Comparison of ENCODE assay signal across 23 cellular contexts in genomic region chr2:96082211-96083063, GRCh38. TPM values are rescaled to one million over a fixed set of nuclear protein-coding genes. Genes with fewer than 3 reads are reported as not detected.
DNase-seq lines count a peak whose midpoint lies in the region; ATAC-seq and TF ChIP-seq lines count a peak whose summit lies in the region.
"Had no signal": no experiment of that assay in that cellular context is flagged by ENCODE, and none has a peak within 500 bp of the region (broad histone marks: within the 10 kb centered on the region; RNA-seq: fewer than 3 reads in every experiment).

No MANE protein-coding gene starts in this region.

- ATAC-seq in Right ventricle myocardium superior (ENCODE audit: poor library complexity): peak; percentile 56
- ATAC-seq in activated naive CD8-positive, alpha-beta T cell treated with anti-CD3 and anti-CD28 coated beads, Interleukin-2, amount 50 U/mL, for 24 hours: no peak
- ATAC-seq: activated T-cell treated with anti-CD3 and anti-CD28 coated beads, Interleukin-2, amount 50 U/mL, for 4 hours; stimulated activated memory B cell treated with anti-CD40 and anti-IgM and Interleukin-4, amounts not matched to agents 10 μg/mL and 1 μg/mL and 100 μg/mL, for 72 hours had no signal

- H3K9me3 Mint-ChIP-seq in CD14-positive monocyte (peaks cover 0 to 4% (median 2%) of the 10 kb centered on the region in 7 donors), osteocyte (ENCODE audit: unreplicated experiment) (peaks cover 4% of the 10 kb centered on the region)
- peaks cover 4% of the 10 kb centered on the region for H3K9me3 Mint-ChIP-seq in activated naive CD8-positive, alpha-beta T cell treated with anti-CD3 and anti-CD28 coated beads, Interleukin-2, amount 50 U/mL, for 24 hours
- H3K9me3 Mint-ChIP-seq: activated T-cell treated with anti-CD3 and anti-CD28 coated beads, Interleukin-2, amount 50 U/mL, for 4 hours; stimulated activated memory B cell treated with anti-CD40 and anti-IgM and Interleukin-4, amounts not matched to agents 10 μg/mL and 1 μg/mL and 100 μg/mL, for 72 hours had no signal

- peaks cover 3 to 8% (median 7%) of the 10 kb centered on the region in 3 donors for H3K27me3 Mint-ChIP-seq in CD14-positive monocyte (ENCODE audit: low read depth in 3 of 3)
- peaks cover 56% of the 10 kb centered on the region for H3K27me3 Mint-ChIP-seq in osteocyte (ENCODE audit: unreplicated experiment)
- H3K27me3 Mint-ChIP-seq in activated naive CD8-positive, alpha-beta T cell treated with anti-CD3 and anti-CD28 coated beads, Interleukin-2, amount 50 U/mL, for 24 hours: peaks cover 3% of the 10 kb centered on the region

- TF ChIP-seq CTCF in CD14-positive monocyte (IDR thresholded peaks at IDR 0.05): no peak
- no peak for TF ChIP-seq CTCF in osteocyte (IDR thresholded peaks at IDR 0.05)

- H3K4me1 Mint-ChIP-seq in CD14-positive monocyte: peaks cover 12% of the 10 kb centered on the region
- no peaks in the 10 kb centered on the region for H3K4me1 Mint-ChIP-seq in osteocyte (ENCODE audit: unreplicated experiment)
- no peaks in the 10 kb centered on the region for H3K4me1 Mint-ChIP-seq in activated naive CD8-positive, alpha-beta T cell treated with anti-CD3 and anti-CD28 coated beads, Interleukin-2, amount 50 U/mL, for 24 hours
- H3K4me1 Mint-ChIP-seq: mesothelial cell of epicardium; stimulated activated memory B cell treated with anti-CD40 and anti-IgM and Interleukin-4, amounts not matched to agents 10 μg/mL and 1 μg/mL and 100 μg/mL, for 72 hours had no signal

- intact Hi-C loops in CD14-positive monocyte (cut with micrococcal nuclease) (no loop called here), Right ventricle myocardium superior (cut with DNase I) (no loop called here)

- DNase-seq in CD14-positive monocyte (ENCODE audit: low spot score) (peak; percentile 30), MV-4-11 (lab: John Stamatoyannopoulos, UW) (peak; percentile 19), Right ventricle myocardium superior (peak; percentile 42), osteocyte (ENCODE audit: extremely low spot score, unreplicated experiment) (peak; percentile 75), NAMALWA (ENCODE audit: low spot score) (no peak)
- DNase-seq in activated naive CD8-positive, alpha-beta T cell treated with anti-CD3 and anti-CD28 coated beads, Interleukin-2, amount 50 U/mL, for 24 hours: no peak
- DNase-seq in stimulated activated CD4-positive, alpha-beta T cell treated with anti-CD3 and anti-CD28 coated beads, Interleukin-2, amount 100 ng/mL, for 24 hours: no peak
- DNase-seq: activated T-cell treated with anti-CD3 and anti-CD28 coated beads, Interleukin-2, amount 50 U/mL, for 4 hours; COR-L47; foreskin fibroblast; KBM-7; kidney; NCI-H1092 treated with DMSO at 0.1 percent for 48 hours; NCI-H2081 treated with DMSO at 0.1 percent for 48 hours; NCI-H510A treated with DMSO at 0.1 percent for 48 hours had no signal

- H3K27ac Mint-ChIP-seq in CD14-positive monocyte (peak overlapping the region in 1 of 7 donors; percentile 57), osteocyte (ENCODE audit: unreplicated experiment) (no peak overlapping the region)
- no peak overlapping the region for H3K27ac Mint-ChIP-seq in activated naive CD8-positive, alpha-beta T cell treated with anti-CD3 and anti-CD28 coated beads, Interleukin-2, amount 50 U/mL, for 24 hours
- H3K27ac Mint-ChIP-seq: activated naive CD8-positive, alpha-beta T cell treated with anti-CD3 and anti-CD28 coated beads, Interleukin-2, amount 10 ng/mL, durations not matched to agents 7 days and 5 days; mesothelial cell of epicardium; neural progenitor cell; stimulated activated memory B cell treated with anti-CD40 and anti-IgM and Interleukin-4, amounts not matched to agents 10 μg/mL and 1 μg/mL and 100 μg/mL, for 72 hours had no signal

- H3K36me3 Mint-ChIP-seq in CD14-positive monocyte (no peaks in the 10 kb centered on the region), osteocyte (ENCODE audit: unreplicated experiment) (no peaks in the 10 kb centered on the region)
- H3K36me3 Mint-ChIP-seq in activated naive CD8-positive, alpha-beta T cell treated with anti-CD3 and anti-CD28 coated beads, Interleukin-2, amount 50 U/mL, for 24 hours (ENCODE audit: low read depth): no peaks in the 10 kb centered on the region
- H3K36me3 Mint-ChIP-seq: activated naive CD8-positive, alpha-beta T cell treated with anti-CD3 and anti-CD28 coated beads, Interleukin-2, amount 10 ng/mL, durations not matched to agents 7 days and 5 days; mesothelial cell of epicardium; neural progenitor cell; stimulated activated memory B cell treated with anti-CD40 and anti-IgM and Interleukin-4, amounts not matched to agents 10 μg/mL and 1 μg/mL and 100 μg/mL, for 72 hours had no signal

- H3K4me3 Mint-ChIP-seq in CD14-positive monocyte (no peak overlapping the region), osteocyte (ENCODE audit: unreplicated experiment) (no peak overlapping the region)
- H3K4me3 Mint-ChIP-seq in activated naive CD8-positive, alpha-beta T cell treated with anti-CD3 and anti-CD28 coated beads, Interleukin-2, amount 50 U/mL, for 24 hours: no peak overlapping the region
- H3K4me3 Mint-ChIP-seq: activated naive CD8-positive, alpha-beta T cell treated with anti-CD3 and anti-CD28 coated beads, Interleukin-2, amount 10 ng/mL, durations not matched to agents 7 days and 5 days; activated T-cell treated with anti-CD3 and anti-CD28 coated beads, Interleukin-2, amount 50 U/mL, for 4 hours; mesothelial cell of epicardium; neural progenitor cell; stimulated activated memory B cell treated with anti-CD40 and anti-IgM and Interleukin-4, amounts not matched to agents 10 μg/mL and 1 μg/mL and 100 μg/mL, for 72 hours had no signal

RNA-seq across cellular contexts. Expression of gene ADRA2B, which starts 33.9 kb away (rescaled TPM):
- not detected for polyA plus RNA-seq in CD14-positive monocyte
- total RNA-seq in Right ventricle myocardium superior (6.4 TPM), osteocyte (not detected in 2 replicates)
- total RNA-seq: Daoy, renal cortical epithelial cell had no signal

RNA-seq across cellular contexts. Expression of gene GPAT2, which starts 47.7 kb away (rescaled TPM):
- under 1 TPM; 0.44 to 0.94 TPM for polyA plus RNA-seq in CD14-positive monocyte
- total RNA-seq in Right ventricle myocardium superior (6.4 TPM), osteocyte (not detected in 2 replicates)
- total RNA-seq: Daoy, mesothelial cell of epicardium had no signal

RNA-seq across cellular contexts. Expression of gene ASTL, which starts 55.9 kb away (rescaled TPM):
- polyA plus RNA-seq in CD14-positive monocyte: not detected
- total RNA-seq in Right ventricle myocardium superior (not detected), osteocyte (not detected in 2 replicates)
- total RNA-seq: Daoy, dermis microvascular lymphatic vessel endothelial cell, kidney, renal cortical epithelial cell, thoracic aorta had no signal

Comparison
In these comparisons a context has a peak if more than half of its experiments do, and no peak if none do; other contexts are left out.
1. DNase-seq: peak in CD14-positive monocyte (single experiment), MV-4-11 (single experiment), Right ventricle myocardium superior (single experiment) and osteocyte (single experiment); none in NAMALWA (single experiment), activated naive CD8-positive, alpha-beta T cell treated with anti-CD3 and anti-CD28 coated beads, Interleukin-2, amount 50 U/mL, for 24 hours (single experiment) and stimulated activated CD4-positive, alpha-beta T cell treated with anti-CD3 and anti-CD28 coated beads, Interleukin-2, amount 100 ng/mL, for 24 hours (0 of 2).